ENCODE assay signal across 8 cellular contexts in genomic region chr20:4119182-4119853, GRCh38. TPM values are rescaled to one million over a fixed set of nuclear protein-coding genes. Genes with fewer than 3 reads are reported as not detected.
DNase-seq lines count a peak whose midpoint lies in the region; ATAC-seq, FAIRE-seq and TF ChIP-seq lines count a peak whose summit lies in the region.
"Not testable (repeated sequence)": the region's sequence is repeated elsewhere in the genome, so short reads cannot be mapped to it uniquely, and the experiment has no call there.

No MANE protein-coding gene starts in this region.

- H3K27me3 ChIP-seq in RWPE2 (ENCODE audit: insufficient read depth, poor library complexity, severe bottlenecking); fibroblast of lung (ENCODE audit: control insufficient read depth, insufficient read depth, low read length); keratinocyte (ENCODE audit: control insufficient read depth, extremely low read depth, insufficient read depth, low read length): not testable (repeated sequence)

- H3K79me2 ChIP-seq in fibroblast of lung (ENCODE audit: control insufficient read depth, insufficient read depth, low read length); keratinocyte (ENCODE audit: control insufficient read depth, insufficient read depth, low read length): not testable (repeated sequence)

- not testable (repeated sequence) for FAIRE-seq in keratinocyte (lab: Jason Lieb, UNC)

- not testable (repeated sequence) for H3K9me3 ChIP-seq in RWPE2 (ENCODE audit: severe bottlenecking); fibroblast of lung (ENCODE audit: control insufficient read depth, insufficient read depth, low read depth, low read length); keratinocyte (ENCODE audit: control insufficient read depth, low read depth, low read length)

- not testable (repeated sequence) for H3K4me3 ChIP-seq in AG04449 (ENCODE audit: low read depth, low read length); RWPE2 (ENCODE audit: severe bottlenecking); fibroblast of lung (replicated peaks in 1 of 4; ENCODE audit: control extremely low read depth in 1 of 4, insufficient read depth in 1 of 4, low read depth in 3 of 4, low read length in 4 of 4); keratinocyte (ENCODE audit: control insufficient read depth in 2 of 3, extremely low read depth in 1 of 3, insufficient read depth in 2 of 3, low read depth in 1 of 3, low read length in 3 of 3); skeletal muscle cell (ENCODE audit: low read depth, low read length)

- peak; percentile 91 for ATAC-seq in RWPE2 (ENCODE audit: low read depth)

- peak; percentile 44 for DNase-seq in AG04449 (ENCODE audit: low read depth, low spot score)
- DNase-seq in ELR (ENCODE audit: low read depth), result peak; percentile 43
- DNase-seq in M059J (ENCODE audit: low read depth), result peak; percentile 96
- DNase-seq in RWPE2 (ENCODE audit: low spot score), result peak; percentile 70
- DNase-seq in astrocyte of the hippocampus (ENCODE audit: low read depth, low spot score), result peak; percentile 34
- peak; percentile 86 to 90 for DNase-seq in fibroblast of lung (ENCODE audit: low read depth in 2 of 2)
- not testable (repeated sequence) for DNase-seq in keratinocyte (ENCODE audit: low read depth, low spot score)
- peak; percentile 61 for DNase-seq in skeletal muscle cell (ENCODE audit: low read depth)

- TF ChIP-seq CTCF in AG04449 (IDR thresholded peaks at IDR 0.05; ENCODE audit: insufficient read depth, low read length, missing control alignments); RWPE2 (IDR thresholded peaks at IDR 0.05; ENCODE audit: poor library complexity, severe bottlenecking); fibroblast of lung (conservative IDR thresholded peaks at IDR 0.05 in 1 of 2, IDR thresholded peaks at IDR 0.05 in 1 of 2; ENCODE audit: low read depth in 1 of 2, low read length in 2 of 2); keratinocyte (optimal IDR thresholded peaks at IDR 0.05 in 1 of 3, IDR thresholded peaks at IDR 0.05 in 1 of 3, conservative IDR thresholded peaks at IDR 0.05 in 1 of 3; ENCODE audit: extremely low read depth in 1 of 3, insufficient read depth in 2 of 3, low read length in 3 of 3): not testable (repeated sequence)

- not testable (repeated sequence) for H3K4me2 ChIP-seq in fibroblast of lung (ENCODE audit: extremely low read depth, insufficient read depth, low read length)
- H3K4me2 ChIP-seq in keratinocyte (ENCODE audit: control insufficient read depth, extremely low read depth, insufficient read depth, low read depth, low read length), result peak overlapping the region; percentile 4

- H3K9me1 ChIP-seq in keratinocyte (ENCODE audit: control insufficient read depth, extremely low read depth, insufficient read depth, low read length), result not testable (repeated sequence)

- POLR2A ChIA-PET in AG04449 (lab: Yijun Ruan, JAX), result not testable (repeated sequence)

- CTCF ChIA-PET in AG04449 (lab: Yijun Ruan, JAX), result interaction anchor here (0.9 to 6.0 kb wide), 3 partner anchors 8 to 77 kb away, joined by 4 to 18 read pairs (median 4); no protein-coding TSS in a partner anchor

- peak overlapping the region; percentile 95 for H3K27ac ChIP-seq in RWPE2 (ENCODE audit: poor library complexity, severe bottlenecking)
- not testable (repeated sequence) for H3K27ac ChIP-seq in fibroblast of lung (ENCODE audit: insufficient read depth, low read length); keratinocyte (ENCODE audit: control insufficient read depth, insufficient read depth, low read length)

- not testable (repeated sequence) for H3K36me3 ChIP-seq in RWPE2 (ENCODE audit: low read depth); fibroblast of lung (ENCODE audit: control insufficient read depth, insufficient read depth, low read length); keratinocyte (ENCODE audit: control insufficient read depth in 2 of 2, extremely low read depth in 1 of 2, insufficient read depth in 2 of 2, low read length in 2 of 2)

- peaks cover 18% of the 10 kb centered on the region for H3K4me1 ChIP-seq in RWPE2 (ENCODE audit: insufficient read depth, poor library complexity, severe bottlenecking)
- H3K4me1 ChIP-seq in fibroblast of lung (ENCODE audit: control insufficient read depth, extremely low read depth, insufficient read depth, low read length); keratinocyte (ENCODE audit: control insufficient read depth, extremely low read depth, insufficient read depth, low read length): not testable (repeated sequence)

- not testable (repeated sequence) for H4K20me1 ChIP-seq in fibroblast of lung (ENCODE audit: control insufficient read depth, extremely low read depth, insufficient read depth, low read length); keratinocyte (ENCODE audit: control insufficient read depth, extremely low read depth, insufficient read depth, low read length)

- not testable (repeated sequence) for H2AFZ ChIP-seq in fibroblast of lung (ENCODE audit: low read length); keratinocyte (ENCODE audit: control insufficient read depth, low read length)

- not testable (repeated sequence) for H3K9ac ChIP-seq in fibroblast of lung (ENCODE audit: insufficient read depth, low read length); keratinocyte (ENCODE audit: control insufficient read depth, extremely low read depth, insufficient read depth, low read length)

- dilution Hi-C loops in keratinocyte (cut with MboI; ENCODE audit: extremely low pct_ligation_motif_present, low sequenced_read_pairs), result not testable (repeated sequence)

RNA-seq across cellular contexts. Expression of gene SMOX, which starts 29.3 kb away (rescaled TPM):
- total RNA-seq in M059J (2014; rRNA removed; shearing (Covaris generic)), result 56.5 and 67.0 TPM in 2 replicates
- total RNA-seq in fibroblast of lung, result 9.2 and 11.9 TPM in 2 replicates
- polyA plus RNA-seq in fibroblast of lung, result 2.5 and 3.0 TPM in 2 replicates
- 7.2 and 11.8 TPM in 2 replicates for polyA plus RNA-seq in fibroblast of lung (2012)
- 4.9 and 8.8 TPM in 2 replicates for polyA minus RNA-seq in fibroblast of lung (ENCODE audit: low replicate concordance)
- polyA plus RNA-seq in keratinocyte, result 2.0 to 4.3 TPM (median 2.6 TPM) in 3 replicates
- polyA plus RNA-seq in keratinocyte (2011; ENCODE audit: low read depth), result 4.9 TPM
- polyA plus RNA-seq in keratinocyte (2011; cell fraction: cytosol; rRNA removed), result 2.5 and 5.3 TPM in 2 replicates
- 5.6 and 7.2 TPM in 2 replicates for polyA plus RNA-seq in keratinocyte (2011; cell fraction: nucleus; rRNA removed)
- polyA plus RNA-seq in keratinocyte (2012; ENCODE audit: low replicate concordance), result 8.6 and 13.6 TPM in 2 replicates
- polyA minus RNA-seq in keratinocyte, result 0.89 to 9.2 TPM (median 2.3 TPM) in 3 replicates
- 7.9 TPM for polyA minus RNA-seq in keratinocyte (2011; cell fraction: cytosol; rRNA and poly(A)+ RNA removed)
- polyA minus RNA-seq in keratinocyte (2011; cell fraction: nucleus; rRNA and poly(A)+ RNA removed), result 1.9 and 3.1 TPM in 2 replicates
